Comparison of ENCODE assay signal across 12 cellular contexts in the genomic region with DNA sequence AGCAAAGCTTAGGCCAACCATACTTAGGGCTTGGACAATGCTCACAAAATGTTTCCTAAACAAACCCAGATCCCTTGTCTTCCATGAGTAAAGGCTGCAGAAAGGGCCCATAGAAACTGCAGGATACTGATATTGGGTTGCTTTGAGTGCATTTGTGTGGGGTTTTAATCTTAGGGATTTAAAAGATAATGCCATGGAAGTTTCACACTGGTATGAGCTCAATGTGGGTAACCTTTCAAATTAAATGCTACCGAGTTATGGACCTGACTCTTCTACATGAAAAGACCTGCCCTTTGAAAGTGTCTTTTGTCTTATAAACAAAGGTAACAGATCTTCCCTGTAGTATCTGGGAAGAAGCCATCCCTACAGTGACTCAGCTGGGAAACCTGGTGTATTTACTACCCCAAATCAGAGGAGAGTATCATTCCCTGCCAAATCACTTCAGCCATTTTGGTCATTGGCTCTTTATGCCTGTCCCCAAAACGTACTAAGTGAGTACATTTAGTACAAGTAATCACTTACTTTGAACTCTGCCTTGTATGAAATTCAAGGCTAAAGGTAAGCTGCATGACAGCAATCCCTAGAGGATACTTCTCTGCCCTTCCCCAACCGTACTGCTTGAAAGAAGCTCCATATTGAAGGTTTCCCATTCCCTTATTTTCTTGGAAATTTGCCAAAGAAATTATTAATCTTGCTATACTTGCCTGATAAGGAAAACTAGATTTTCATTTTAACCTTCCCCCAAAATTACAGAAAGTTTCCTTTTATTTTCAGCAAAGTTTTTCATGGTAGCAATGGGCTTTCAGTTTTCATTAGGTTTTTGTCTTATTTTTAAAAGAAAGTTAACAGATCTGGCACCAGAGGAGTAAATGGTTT. TPM values are rescaled to one million over a fixed set of nuclear protein-coding genes. Genes with fewer than 3 reads are reported as not detected.
A peak's percentile ranks its signal among the peaks of the same experiment; 100 is the strongest.
DNase-seq lines count a peak whose midpoint lies in the region; ATAC-seq and TF ChIP-seq lines count a peak whose summit lies in the region.
"Had no signal": no experiment of that assay in that cellular context is flagged by ENCODE, and none has a peak within 500 bp of the region (broad histone marks: within the 10 kb centered on the region; RNA-seq: fewer than 3 reads in every experiment).

No MANE protein-coding gene starts in this region.

- POLR2A ChIA-PET in HCT116 (lab: Charles Lee): no interaction called here
- POLR2A ChIA-PET in CD8-positive, alpha-beta T cell (lab: Charles Lee): no interaction called here

- no peak overlapping the region for H3K27ac Mint-ChIP-seq in CD8-positive, alpha-beta T cell
- H3K27ac Mint-ChIP-seq: activated T-cell treated with anti-CD3 and anti-CD28 coated beads, Interleukin-2, amount 50 U/mL, for 72 hours had no signal

- no peaks in the 10 kb centered on the region for H3K9me3 Mint-ChIP-seq in CD8-positive, alpha-beta T cell

- H3K9me2 ChIP-seq in HCT116 (ENCODE audit: insufficient read depth): no peaks in the 10 kb centered on the region

- no peak for TF ChIP-seq RAD21 in HCT116 (IDR thresholded peaks at IDR 0.05; ENCODE audit: low read depth)

- CTCF ChIA-PET in HCT116 (lab: Charles Lee): interaction anchor here (1.0 to 1.6 kb wide), 2 partner anchors 19 to 415 kb away, joined by 4 read pairs; no protein-coding TSS in a partner anchor
- CTCF ChIA-PET in CD8-positive, alpha-beta T cell (lab: Charles Lee): interaction anchor here (1.6 kb wide), 1 partner anchor 8 kb away, joined by 3 read pairs; no protein-coding TSS in a partner anchor

- no peak overlapping the region for H3K4me3 Mint-ChIP-seq in CD8-positive, alpha-beta T cell
- H3K4me3 Mint-ChIP-seq: activated T-cell treated with anti-CD3 and anti-CD28 coated beads, Interleukin-2, amount 50 U/mL, for 72 hours had no signal

- no peak for TF ChIP-seq EP300 in sigmoid colon (IDR thresholded peaks at IDR 0.05)

- intact Hi-C loops in HCT116 (cut with micrococcal nuclease): no loop called here
- intact Hi-C loops in sigmoid colon (cut with DNase I): no loop called here
- intact Hi-C loops in CD8-positive, alpha-beta T cell (cut with DNase I, micrococcal nuclease): no loop called here

- no peak overlapping the region for H3K27ac ChIP-seq in HCT116 (ENCODE audit: low read depth, low read length)
- H3K27ac ChIP-seq in SK-N-MC: peak overlapping the region; percentile 70; the same call in 1 of the 2 replicates
- H3K27ac ChIP-seq in iPS-18a (ENCODE audit: low read length): peak overlapping the region; percentile 95
- peak overlapping the region in 3 of 4 donors; percentile 39 to 49 (median 48) for H3K27ac ChIP-seq in sigmoid colon
- no peak overlapping the region for H3K27ac ChIP-seq in CD8-positive, alpha-beta T cell (ENCODE audit: low read depth, low read length)

- H3K36me3 ChIP-seq in HCT116 (ENCODE audit: control insufficient read depth in 1 of 2, insufficient read depth in 2 of 2, low read length in 2 of 2) (no peaks in the 10 kb centered on the region), SK-N-MC (ENCODE audit: insufficient read depth, low read length) (no peaks in the 10 kb centered on the region), iPS-18a (ENCODE audit: control insufficient read depth, low read depth, low read length) (no peaks in the 10 kb centered on the region), sigmoid colon (no peaks in the 10 kb centered on the region)
- no peaks in the 10 kb centered on the region for H3K36me3 ChIP-seq in CD8-positive, alpha-beta T cell (ENCODE audit: insufficient read depth, low read length)

- WGBS in sigmoid colon, 2 donors: 17 to 52% methylated on average over 3 of the region's 3 CpGs

- H3K9ac ChIP-seq in HCT116 (ENCODE audit: low read length) (no peak overlapping the region), SK-N-MC (ENCODE audit: insufficient read length) (no peak overlapping the region), iPS-18a (ENCODE audit: low read length) (peak overlapping the region; percentile 55)

- H4K20me1 ChIP-seq in HCT116 (ENCODE audit: insufficient read depth): no peaks in the 10 kb centered on the region

- no peaks in the 10 kb centered on the region for H3K27me3 ChIP-seq in HCT116 (ENCODE audit: insufficient read depth, low read length)
- no peaks in the 10 kb centered on the region for H3K27me3 ChIP-seq in iPS-18a (ENCODE audit: control insufficient read depth, insufficient read depth, low read length)
- no peaks in the 10 kb centered on the region for H3K27me3 ChIP-seq in sigmoid colon
- H3K27me3 ChIP-seq in CD8-positive, alpha-beta T cell (ENCODE audit: insufficient read depth, low read length): no peaks in the 10 kb centered on the region

- TF ChIP-seq CTCF in HCT116 (IDR thresholded peaks at IDR 0.05 in 2 of 3, conservative IDR thresholded peaks at IDR 0.05 in 1 of 3; ENCODE audit: borderline replicate concordance in 1 of 3, insufficient read depth in 1 of 3, low read depth in 2 of 3, low read length in 2 of 3) (no peak), sigmoid colon (IDR thresholded peaks at IDR 0.05) (no peak)
- TF ChIP-seq CTCF in CD8-positive, alpha-beta T cell (IDR thresholded peaks at IDR 0.05): no peak

- DNase-seq in HCT116 (ENCODE audit: low read depth, low spot score) (no peak), SK-N-MC (ENCODE audit: low read depth, low spot score) (no peak), sigmoid colon (no peak), middle frontal gyrus (ENCODE audit: extremely low spot score, low spot score) (no peak), NCI-H128 (lab: John Stamatoyannopoulos, UW; ENCODE audit: unreplicated experiment) (no peak), NCI-H748 treated with DMSO at 0.1 percent for 48 hours (lab: John Stamatoyannopoulos, UW) (no peak)
- DNase-seq in CD8-positive, alpha-beta T cell: no peak
- DNase-seq: activated T-cell treated with anti-CD3 and anti-CD28 coated beads, Interleukin-2, amount 50 U/mL, for 72 hours; DMS 273 treated with DMSO at 0.1 percent for 48 hours; MM.1S had no signal

- RAD21 ChIA-PET in HCT116 (lab: Charles Lee; ENCODE audit: low non-redundant PET in 1 of 2, low total read pairs in 2 of 2, uncharacterized antibody in 2 of 2, unreplicated experiment in 2 of 2): no interaction called here

- H3K4me1 ChIP-seq in HCT116 (ENCODE audit: control insufficient read depth in 1 of 2, insufficient read depth in 2 of 2, low read length in 2 of 2): peaks cover 15 to 63% of the 10 kb centered on the region in 2 experiments
- peaks cover 37% of the 10 kb centered on the region for H3K4me1 ChIP-seq in iPS-18a (ENCODE audit: control insufficient read depth, low read depth, low read length)
- peaks cover 0 to 26% (median 17%) of the 10 kb centered on the region in 4 donors for H3K4me1 ChIP-seq in sigmoid colon
- no peaks in the 10 kb centered on the region for H3K4me1 ChIP-seq in CD8-positive, alpha-beta T cell (ENCODE audit: insufficient read depth, low read length)

- peak overlapping the region; percentile 93 for H2AFZ ChIP-seq in HCT116 (ENCODE audit: low read depth, low read length, poor library complexity, severe bottlenecking)

- H3K79me2 ChIP-seq in HCT116 (ENCODE audit: insufficient read depth, low read length): no peaks in the 10 kb centered on the region

- peaks cover 4% of the 10 kb centered on the region for H3K27me3 Mint-ChIP-seq in CD8-positive, alpha-beta T cell (ENCODE audit: low read depth)

- ATAC-seq in HCT116: no peak
- ATAC-seq in CD8-positive, alpha-beta T cell: no peak
- ATAC-seq: activated T-cell treated with anti-CD3 and anti-CD28 coated beads, Interleukin-2, amount 50 U/mL, for 72 hours had no signal

- no peak overlapping the region for H3K4me3 ChIP-seq in HCT116 (replicated peaks in 1 of 2; ENCODE audit: low read depth in 1 of 2, low read length in 2 of 2)
- peak overlapping the region; percentile 50; the same call in 1 of the 2 replicates for H3K4me3 ChIP-seq in SK-N-MC
- H3K4me3 ChIP-seq in iPS-18a (ENCODE audit: low read length): peak overlapping the region; percentile 31
- H3K4me3 ChIP-seq in sigmoid colon: no peak overlapping the region
- no peak overlapping the region for H3K4me3 ChIP-seq in CD8-positive, alpha-beta T cell (ENCODE audit: low read depth, low read length)

- no peak overlapping the region for H3K4me2 ChIP-seq in HCT116 (ENCODE audit: low read length)

- TF ChIP-seq POLR2A in HCT116 (IDR thresholded peaks at IDR 0.05; ENCODE audit: borderline replicate concordance, extremely low read depth, insufficient read depth, insufficient read length): no peak
- no peak for TF ChIP-seq POLR2A in sigmoid colon (IDR thresholded peaks at IDR 0.05)

- H3K36me3 Mint-ChIP-seq in CD8-positive, alpha-beta T cell: no peaks in the 10 kb centered on the region

- BruUV-seq in HCT116 (replicated peaks; lab: Mats Ljungman, UMichigan): no TSS peak

- H3K9me3 ChIP-seq in HCT116 (ENCODE audit: control insufficient read depth in 1 of 2, insufficient read depth in 1 of 2, low read depth in 1 of 2, low read length in 2 of 2) (no peaks in the 10 kb centered on the region), SK-N-MC (ENCODE audit: low read depth, low read length) (no peaks in the 10 kb centered on the region), iPS-18a (ENCODE audit: control insufficient read depth, low read depth, low read length) (no peaks in the 10 kb centered on the region), sigmoid colon (no peaks in the 10 kb centered on the region)
- H3K9me3 ChIP-seq in CD8-positive, alpha-beta T cell (ENCODE audit: low read length): no peaks in the 10 kb centered on the region

- H3K4me1 Mint-ChIP-seq in CD8-positive, alpha-beta T cell (ENCODE audit: low read depth): no peaks in the 10 kb centered on the region

TF ChIP-seq in HCT116, 20 proteins besides CTCF, POLR2A, EP300 and RAD21:
- no peak for TF ChIP-seq MAX (IDR thresholded peaks at IDR 0.05)
- no peak for TF ChIP-seq CEBPB (IDR thresholded peaks at IDR 0.05; ENCODE audit: low read depth)
- no peak for TF ChIP-seq TCF7L2 (IDR thresholded peaks at IDR 0.05; ENCODE audit: borderline replicate concordance, extremely low read depth, insufficient read depth, insufficient read length)
- TF ChIP-seq FOSL1 (IDR thresholded peaks at IDR 0.05; ENCODE audit: low read depth): no peak

RNA-seq across cellular contexts. Expression of gene TM4SF1, which starts 7.2 kb away (rescaled TPM):
- total RNA-seq in HCT116 (2021; ENCODE audit: unreplicated experiment) (0.66 TPM), sigmoid colon (10 to 100 TPM; 23.5 to 47.4 (median 33.8) TPM)
- 0.07 and 0.09 TPM in 2 replicates for polyA plus RNA-seq in HCT116 (2012)
- 10 to 100 TPM; 18.0 to 76.2 (median 38.4) TPM for polyA plus RNA-seq in sigmoid colon
- not detected for total RNA-seq in CD8-positive, alpha-beta T cell

RNA-seq across cellular contexts. Expression of gene TM4SF18, which starts 36.8 kb away (rescaled TPM):
- 0.34 TPM for total RNA-seq in HCT116 (2021; ENCODE audit: unreplicated experiment)
- 0.77 and 1.2 TPM in 2 replicates for polyA plus RNA-seq in HCT116 (2012)
- total RNA-seq in sigmoid colon: 10 to 100 TPM in 1 of 4 donors, 1 to 10 TPM in 3; 2.3 to 11.6 (median 5.3) TPM
- 1 to 10 TPM in 1 of 3 donors, under 1 TPM in 2; 0.46 to 1.4 (median 0.60) TPM for polyA plus RNA-seq in sigmoid colon
- not detected for total RNA-seq in CD8-positive, alpha-beta T cell
- total RNA-seq: activated T-cell treated with anti-CD3 and anti-CD28 coated beads, Interleukin-2, amount 50 U/mL, for 72 hours had no signal
- polyA plus RNA-seq: neural cell had no signal

Comparison
In these comparisons a context has a peak if more than half of its experiments do, and no peak if none do; other contexts are left out.
1. H3K27ac ChIP-seq: peak in SK-N-MC (single experiment), iPS-18a (single experiment) and sigmoid colon (3 of 4); none in HCT116 (single experiment) and CD8-positive, alpha-beta T cell (single experiment).
2. H3K4me3 ChIP-seq: peak in SK-N-MC (single experiment) and iPS-18a (single experiment); none in HCT116 (0 of 2), sigmoid colon (0 of 4) and CD8-positive, alpha-beta T cell (single experiment).
3. RNA of gene TM4SF1, which starts 7.2 kb away (total RNA-seq): 23.5 to 47.4 TPM in sigmoid colon; 0.66 TPM in HCT116 (single experiment) and not detected in CD8-positive, alpha-beta T cell; every median in the first group is over 10 times any median in the second.